ENCODE assay signal across 8 cellular contexts in genomic region chrX:123664467-123665167, GRCh38.
DNase-seq lines count a peak whose midpoint lies in the region; ATAC-seq, FAIRE-seq and TF ChIP-seq lines count a peak whose summit lies in the region.
"Not testable (repeated sequence)": the region's sequence is repeated elsewhere in the genome, so short reads cannot be mapped to it uniquely, and the experiment has no call there.

No MANE protein-coding gene starts in this region.

- POLR2A ChIA-PET in A549 (lab: Yijun Ruan, JAX): not testable (repeated sequence)

- not testable (repeated sequence) for H3K9me3 ChIP-seq in A549

- CTCF ChIA-PET in A549 (lab: Yijun Ruan, JAX): interaction anchor here (0.9 kb wide), 1 partner anchor 16 kb away, joined by 3 read pairs; no protein-coding TSS in a partner anchor

- DNase-seq in A549 (ENCODE audit: low read depth in 1 of 2, low spot score in 1 of 2): not testable (repeated sequence)
- DNase-seq in EL (peak; percentile 32), LHCN-M2 (ENCODE audit: low read depth) (peak; percentile 47), amniotic epithelial cell (ENCODE audit: low read depth) (peak; percentile 53), choroid plexus epithelial cell (ENCODE audit: low read depth) (peak; percentile 50), fibroblast of the aortic adventitia (ENCODE audit: low read depth) (peak; percentile 8), kidney glomerular epithelial cell (lab: John Stamatoyannopoulos, UW) (peak; percentile 19), skeletal muscle cell (ENCODE audit: low read depth) (peak; percentile 34)

- FAIRE-seq in A549 (lab: Jason Lieb, UNC): peak; percentile 86

- H3K4me3 ChIP-seq in A549; choroid plexus epithelial cell (ENCODE audit: low read depth, low read length); fibroblast of the aortic adventitia (ENCODE audit: low read depth, low read length); skeletal muscle cell (ENCODE audit: low read depth, low read length): not testable (repeated sequence)

- WGBS in A549 (ENCODE audit: missing lambda C conversion rate): 90% methylated on average over 6 of the region's 6 CpGs

- H3K4me2 ChIP-seq in A549: peak overlapping the region; percentile 19; the same call in 1 of the 3 replicates

- not testable (repeated sequence) for TF ChIP-seq EP300 in A549 (IDR thresholded peaks at IDR 0.05)

- TF ChIP-seq POLR2A in A549 (IDR thresholded peaks at IDR 0.05; ENCODE audit: low read length): not testable (repeated sequence)

- H3K4me1 ChIP-seq in A549: peaks cover 19% of the 10 kb centered on the region

- TF ChIP-seq CTCF in A549 (IDR thresholded peaks at IDR 0.05); choroid plexus epithelial cell (conservative IDR thresholded peaks at IDR 0.05; ENCODE audit: low read depth, low read length); fibroblast of the aortic adventitia (IDR thresholded peaks at IDR 0.05; ENCODE audit: insufficient read depth, low read length): not testable (repeated sequence)

- not testable (repeated sequence) for TF ChIP-seq RAD21 in A549 (conservative IDR thresholded peaks at IDR 0.05 in 1 of 2, IDR thresholded peaks at IDR 0.05 in 1 of 2)

- peak overlapping the region in 1 of 2 experiments; percentile 66; a peak in 1 of 6 replicates for H3K27ac ChIP-seq in A549

- not testable (repeated sequence) for ATAC-seq in A549
